Comparison of ENCODE assay signal across 25 cellular contexts in the genomic region with DNA sequence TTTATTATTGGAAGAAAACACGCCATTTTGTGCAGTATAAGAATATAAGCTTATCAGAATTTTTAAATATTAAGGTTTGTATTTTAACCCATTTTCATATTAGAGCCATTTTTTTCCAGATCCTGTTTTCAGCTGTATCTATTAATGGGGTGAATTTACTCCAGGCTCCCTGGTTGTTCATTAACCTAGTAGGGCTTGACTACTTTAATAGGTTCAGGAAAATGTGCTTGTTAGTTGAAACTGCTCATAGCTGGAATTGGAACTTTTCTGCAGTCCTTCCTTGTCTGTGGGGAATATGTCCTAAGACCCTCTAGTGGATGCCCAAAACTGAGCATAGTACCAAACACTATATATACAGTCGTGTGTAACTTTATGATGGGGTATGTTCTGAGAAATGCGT.
"Had no signal": no experiment of that assay in that cellular context is flagged by ENCODE, and none has a peak within 500 bp of the region (broad histone marks: within the 10 kb centered on the region; RNA-seq: fewer than 3 reads in every experiment).

No MANE protein-coding gene starts in this region.

- DNase-seq: activated CD4-positive, alpha-beta memory T cell treated with anti-CD3 and anti-CD28 coated beads, Interleukin-2, amount 10 ng/mL, durations not matched to agents 7 days and 5 days; activated CD4-positive, alpha-beta T cell treated with anti-CD3 and anti-CD28 coated beads, Interleukin-2, amount 50 U/mL, for 1 hour; activated CD4-positive, CD25-positive, alpha-beta regulatory T cell treated with anti-CD3 and anti-CD28 coated beads, Interleukin-2, amount 50 U/mL, for 72 hours; activated gamma-delta T cell; activated naive CD4-positive, alpha-beta T cell treated with anti-CD3 and anti-CD28 coated beads for 36 hours; activated T-cell treated with anti-CD3 and anti-CD28 coated beads for 4 hours; activated T-cell treated with anti-CD3 and anti-CD28 coated beads, Interleukin-2, amount 50 U/mL, for 48 hours; amygdala; Kasumi-1; KBM-7; NCI-H1105 treated with DMSO at 0.1 percent for 48 hours; NCI-H1436 treated with DMSO at 0.1 percent for 48 hours; NCI-H187; NCI-H2081; NCI-H524; SHP77 had no signal

- H3K4me1 Mint-ChIP-seq: WTC11 had no signal

- ATAC-seq: activated T-helper 17 cell treated with anti-CD3 and anti-CD28 coated beads, Interleukin-2, amount 50 U/mL, for 72 hours; SK-N-SH treated with all-trans-retinoic acid at 6 μM for 48 hours; WTC11 had no signal

- H3K27ac Mint-ChIP-seq: activated CD4-positive, alpha-beta memory T cell treated with anti-CD3 and anti-CD28 coated beads, Interleukin-2, amount 10 ng/mL, durations not matched to agents 7 days and 5 days; activated naive CD4-positive, alpha-beta T cell treated with anti-CD3 and anti-CD28 coated beads for 36 hours; activated naive CD8-positive, alpha-beta T cell; activated T-helper 17 cell treated with anti-CD3 and anti-CD28 coated beads, Interleukin-2, amount 50 U/mL, for 72 hours; T-helper 1 cell treated with Interleukin-12 subunit alpha and Interleukin-12 subunit beta and Interleukin-4 antibody, amounts not matched to agents 30 μg/mL and 1 μg/mL, for 36 hours; WTC11 had no signal

- H3K4me3 ChIP-seq: SJSA1 had no signal

- H3K4me3 Mint-ChIP-seq: activated CD4-positive, alpha-beta memory T cell treated with anti-CD3 and anti-CD28 coated beads, Interleukin-2, amount 10 ng/mL, durations not matched to agents 7 days and 5 days; activated naive CD4-positive, alpha-beta T cell treated with anti-CD3 and anti-CD28 coated beads for 36 hours; activated naive CD8-positive, alpha-beta T cell; activated T-helper 17 cell treated with anti-CD3 and anti-CD28 coated beads, Interleukin-2, amount 50 U/mL, for 72 hours; brain; T-helper 1 cell treated with Interleukin-12 subunit alpha and Interleukin-12 subunit beta and Interleukin-4 antibody, amounts not matched to agents 30 μg/mL and 1 μg/mL, for 36 hours; WTC11 had no signal

- H3K27me3 Mint-ChIP-seq: activated CD4-positive, alpha-beta memory T cell treated with anti-CD3 and anti-CD28 coated beads, Interleukin-2, amount 10 ng/mL, durations not matched to agents 7 days and 5 days; activated naive CD8-positive, alpha-beta T cell; activated T-helper 17 cell treated with anti-CD3 and anti-CD28 coated beads, Interleukin-2, amount 50 U/mL, for 72 hours; brain had no signal

- FAIRE-seq: astrocyte, RCC 7860 had no signal

- H3K36me3 Mint-ChIP-seq: WTC11 had no signal

- H3K27ac ChIP-seq: SJSA1 had no signal

- H3K27me3 ChIP-seq: SJSA1 had no signal

- H3K9me3 Mint-ChIP-seq: activated CD4-positive, alpha-beta memory T cell treated with anti-CD3 and anti-CD28 coated beads, Interleukin-2, amount 10 ng/mL, durations not matched to agents 7 days and 5 days; activated naive CD4-positive, alpha-beta T cell treated with anti-CD3 and anti-CD28 coated beads for 36 hours; activated T-helper 17 cell treated with anti-CD3 and anti-CD28 coated beads, Interleukin-2, amount 50 U/mL, for 72 hours; brain; T-helper 1 cell treated with Interleukin-12 subunit alpha and Interleukin-12 subunit beta and Interleukin-4 antibody, amounts not matched to agents 30 μg/mL and 1 μg/mL, for 36 hours; WTC11 had no signal

- H3K4me1 ChIP-seq: SJSA1 had no signal
